ENCODE assay signal across 7 cellular contexts in the genomic region with DNA sequence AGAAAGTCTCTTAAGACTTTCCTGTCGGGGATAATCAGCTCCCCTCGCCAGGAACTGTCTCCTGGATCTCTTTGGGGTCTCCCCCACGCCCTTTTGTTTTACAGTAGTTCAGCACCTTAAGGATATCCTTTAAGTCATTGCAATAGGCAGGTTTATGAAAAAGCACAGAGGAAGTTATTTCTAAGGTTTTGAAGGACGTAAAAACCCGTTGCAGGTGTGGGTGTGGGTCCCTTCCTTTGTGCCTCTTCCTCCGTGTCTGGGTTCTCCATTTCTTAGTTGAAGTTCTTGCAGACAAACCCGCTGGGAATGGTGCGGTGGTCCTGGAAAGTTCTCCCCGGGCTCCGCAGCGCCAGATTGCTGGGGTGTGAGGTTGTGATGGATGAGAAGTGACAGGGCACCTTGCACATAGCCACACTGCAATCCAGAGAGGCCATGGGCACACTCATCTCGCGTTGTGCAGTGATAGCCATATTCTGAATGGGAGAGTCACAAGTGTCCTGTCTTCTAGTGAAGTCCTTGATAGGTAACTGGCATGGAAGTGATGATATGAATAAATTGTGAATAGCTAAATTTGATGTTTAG.
DNase-seq lines count a peak whose midpoint lies in the region; ATAC-seq, FAIRE-seq and TF ChIP-seq lines count a peak whose summit lies in the region.

No MANE protein-coding gene starts in this region.

- peak overlapping the region; percentile 88 for H3K4me2 ChIP-seq in OCI-LY1 (ENCODE audit: low read length)

- H3K27ac Mint-ChIP-seq in naive thymus-derived CD8-positive, alpha-beta T cell: peak overlapping the region; percentile 83 to 96 (median 92)

- no peaks in the 10 kb centered on the region for H4K20me1 ChIP-seq in OCI-LY1 (ENCODE audit: insufficient read depth, low read length)

- intact Hi-C loops in dorsolateral prefrontal cortex (cut with DNase I): loop anchor here (2.0 to 10.0 kb wide), 5 partner anchors 51 to 414 kb away; no protein-coding TSS in a partner anchor

- peaks cover 26 to 48% (median 39%) of the 10 kb centered on the region in 4 donors for H3K4me1 Mint-ChIP-seq in naive thymus-derived CD8-positive, alpha-beta T cell

- peak in 1 of 2 donors; percentile 29 for ATAC-seq in naive thymus-derived CD8-positive, alpha-beta T cell

- TF ChIP-seq POLR2A in GM12892 (IDR thresholded peaks at IDR 0.05; ENCODE audit: low read depth, low read length): no peak

- H3K9me2 ChIP-seq in OCI-LY1 (ENCODE audit: low read depth, low read length): no peaks in the 10 kb centered on the region

- peaks cover 46% of the 10 kb centered on the region for H3K4me1 ChIP-seq in OCI-LY1 (ENCODE audit: insufficient read depth, low read length, severe bottlenecking)

- no peaks in the 10 kb centered on the region for H3K9me3 ChIP-seq in OCI-LY1 (ENCODE audit: low read length)

- peak; percentile 42 for FAIRE-seq in GM12892 (lab: Jason Lieb, UNC)

- H3K4me3 Mint-ChIP-seq in naive thymus-derived CD8-positive, alpha-beta T cell: peak overlapping the region; percentile 84 to 96 (median 91)

- TF ChIP-seq CTCF in OCI-LY1 (IDR thresholded peaks at IDR 0.05; ENCODE audit: low read length) (no peak), dorsolateral prefrontal cortex (IDR thresholded peaks at IDR 0.05 in 54 of 56, conservative IDR thresholded peaks at IDR 0.05 in 2 of 56; ENCODE audit: low read depth in 1 of 56, partially characterized antibody in 56 of 56) (no peak)

- POLR2A ChIA-PET in naive thymus-derived CD8-positive, alpha-beta T cell (lab: Charles Lee): interaction anchor here (1.4 to 1.8 kb wide), 2 partner anchors 9 to 58 kb away, joined by 3 to 7 read pairs; no protein-coding TSS in a partner anchor

- no peaks in the 10 kb centered on the region for H3K27me3 ChIP-seq in OCI-LY1 (ENCODE audit: insufficient read depth, low read length)
- H3K27me3 ChIP-seq in dorsolateral prefrontal cortex: no peaks in the 10 kb centered on the region

- DNase-seq in GM12892 (ENCODE audit: insufficient read length) (no peak), dorsolateral prefrontal cortex (peak in 1 of 10 donors; percentile 41), NCI-H1436 (lab: John Stamatoyannopoulos, UW) (no peak), NCI-H446 (lab: John Stamatoyannopoulos, UW) (no peak)
- peak in 3 of 10 donors; percentile 20 to 32 (median 27) for DNase-seq in naive thymus-derived CD8-positive, alpha-beta T cell
- no peak for DNase-seq in stimulated activated CD4-positive, alpha-beta T cell treated with anti-CD3 and anti-CD28 coated beads, Interleukin-12 subunit alpha, Interleukin-12 subunit beta, amount 100 ng/mL, for 4 hours

- H2AFZ ChIP-seq in OCI-LY1 (ENCODE audit: low read length): no peak overlapping the region

- H3K27me3 Mint-ChIP-seq in naive thymus-derived CD8-positive, alpha-beta T cell: no peaks in the 10 kb centered on the region

- peak overlapping the region; percentile 76 for H3K9ac ChIP-seq in OCI-LY1 (ENCODE audit: low read length)

- peaks cover 3% of the 10 kb centered on the region; the same call in 1 of the 2 replicates for H3F3A ChIP-seq in OCI-LY1 (ENCODE audit: insufficient read depth, low read length)

- 0 out of 2 replicates have a peak, but pooled peaks cover 4% of the 10 kb centered on the region for H3K36me3 ChIP-seq in OCI-LY1 (ENCODE audit: insufficient read depth, low read length)

- H3K27ac ChIP-seq in OCI-LY1 (ENCODE audit: low read depth, low read length, poor library complexity, severe bottlenecking) (peak overlapping the region; percentile 79), dorsolateral prefrontal cortex (peak overlapping the region in 52 of 59 donors; percentile 1 to 95 (median 81))

- H3K79me2 ChIP-seq in OCI-LY1 (ENCODE audit: insufficient read depth, low read length): peaks cover 48% of the 10 kb centered on the region

- H3K36me3 Mint-ChIP-seq in naive thymus-derived CD8-positive, alpha-beta T cell: peaks cover 0 to 3% (median 0%) of the 10 kb centered on the region in 3 donors

- H3K4me3 ChIP-seq in OCI-LY1 (ENCODE audit: low read depth, low read length, poor library complexity, severe bottlenecking) (peak overlapping the region; percentile 82), dorsolateral prefrontal cortex (peak overlapping the region; percentile 56 to 91 (median 79))

- no peaks in the 10 kb centered on the region for H3K9me3 Mint-ChIP-seq in naive thymus-derived CD8-positive, alpha-beta T cell
